Comparison of ENCODE assay signal across 8 cellular contexts in the genomic region with DNA sequence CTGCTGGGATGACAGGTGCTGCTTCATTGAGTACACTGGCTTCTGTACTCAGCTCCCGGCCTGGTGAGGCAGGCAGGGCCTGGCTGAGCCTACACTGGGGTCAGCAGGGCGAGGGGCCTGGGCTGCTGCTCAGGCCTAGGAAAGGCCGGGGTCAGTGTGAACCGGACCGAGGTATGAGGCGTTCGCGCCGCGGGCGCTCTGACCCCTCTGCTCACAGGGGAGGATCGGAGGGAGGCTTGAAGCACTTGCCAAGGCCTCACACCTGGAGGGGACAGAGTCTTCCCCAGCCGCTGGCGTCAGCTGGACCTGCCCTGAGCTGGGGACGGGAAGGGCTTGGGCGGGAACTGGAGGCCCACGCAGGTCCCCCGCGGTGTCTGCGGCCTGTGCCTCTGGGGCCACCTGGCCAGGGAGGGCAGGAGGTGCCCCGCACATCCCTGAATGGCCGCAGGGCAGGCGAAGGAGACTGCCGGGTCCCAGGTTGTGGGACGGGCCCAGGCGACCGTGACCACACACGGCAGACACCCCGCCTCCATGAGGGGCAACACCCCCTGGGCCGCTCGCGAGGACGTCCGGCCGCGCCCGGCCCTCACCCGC. TPM values are rescaled to one million over a fixed set of nuclear protein-coding genes. Genes with fewer than 3 reads are reported as not detected.
A peak's percentile ranks its signal among the peaks of the same experiment; 100 is the strongest.
DNase-seq lines count a peak whose midpoint lies in the region; ATAC-seq and TF ChIP-seq lines count a peak whose summit lies in the region.

No MANE protein-coding gene starts in this region.

- H3K27ac Mint-ChIP-seq in CD4-positive, alpha-beta memory T cell, result peak overlapping the region; percentile 75 to 93 (median 90)
- peak overlapping the region; percentile 87 for H3K27ac Mint-ChIP-seq in activated CD8-positive, alpha-beta T cell treated with anti-CD3 and anti-CD28 coated beads for 36 hours

- no peaks in the 10 kb centered on the region for H3K9me3 ChIP-seq in CD4-positive, alpha-beta memory T cell (ENCODE audit: control insufficient read depth in 1 of 2, low read length in 2 of 2)
- no peaks in the 10 kb centered on the region for H3K9me3 ChIP-seq in right cardiac atrium (ENCODE audit: control insufficient read depth, low read length)

- POLR2A ChIA-PET in CD4-positive, alpha-beta memory T cell (lab: Charles Lee; ENCODE audit: partially characterized antibody), result interaction anchor here (1.5 to 5.5 kb wide), 5 partner anchors 18 to 174 kb away, joined by 3 to 36 read pairs (median 27); partner anchors contain the start of genes MORN1, PANK4, PRXL2B and RER1
- POLR2A ChIA-PET in activated CD8-positive, alpha-beta T cell treated with anti-CD3 and anti-CD28 coated beads for 36 hours (lab: Charles Lee), result interaction anchor here (1.2 to 8.0 kb wide), 4 partner anchors 10 to 135 kb away, joined by 4 to 36 read pairs (median 14); no protein-coding TSS in a partner anchor

- no peak for TF ChIP-seq CTCF in activated CD8-positive, alpha-beta T cell treated with anti-CD3 and anti-CD28 coated beads for 36 hours (IDR thresholded peaks at IDR 0.05)

- 5% methylated on average over 38 of the region's 38 CpGs for WGBS in right cardiac atrium

- H3K4me3 ChIP-seq in CD4-positive, alpha-beta memory T cell (ENCODE audit: low read length in 2 of 2), result peak overlapping the region; percentile 47 to 70
- H3K4me3 ChIP-seq in right cardiac atrium (ENCODE audit: low read length), result peak overlapping the region; percentile 75
- peak overlapping the region; percentile 59 to 99 (median 95) for H3K4me3 ChIP-seq in skin epidermis

- H3K36me3 ChIP-seq in CD4-positive, alpha-beta memory T cell (ENCODE audit: insufficient read depth, low read length), result peaks cover 1% of the 10 kb centered on the region

- peaks cover 0 to 24% of the 10 kb centered on the region in 2 donors for H3K36me3 Mint-ChIP-seq in CD4-positive, alpha-beta memory T cell
- H3K36me3 Mint-ChIP-seq in activated CD8-positive, alpha-beta T cell treated with anti-CD3 and anti-CD28 coated beads for 36 hours (ENCODE audit: low read depth), result peaks cover 11% of the 10 kb centered on the region

- CTCF ChIA-PET in CD4-positive, alpha-beta memory T cell (lab: Charles Lee; ENCODE audit: partially characterized antibody), result interaction anchor here (0.7 to 1.4 kb wide), 3 partner anchors 112 to 217 kb away, joined by 3 to 5 read pairs (median 4); partner anchors contain the start of gene FAAP20
- CTCF ChIA-PET in activated CD8-positive, alpha-beta T cell treated with anti-CD3 and anti-CD28 coated beads for 36 hours (lab: Charles Lee), result no interaction called here

- H3K27me3 ChIP-seq in CD4-positive, alpha-beta memory T cell (ENCODE audit: insufficient read depth, low read length), result no peaks in the 10 kb centered on the region
- H3K27me3 ChIP-seq in right cardiac atrium (ENCODE audit: control insufficient read depth, insufficient read depth), result no peaks in the 10 kb centered on the region

- peaks cover 15 to 46% (median 27%) of the 10 kb centered on the region in 4 donors for H3K4me1 Mint-ChIP-seq in CD4-positive, alpha-beta memory T cell
- H3K4me1 Mint-ChIP-seq in activated CD8-positive, alpha-beta T cell treated with anti-CD3 and anti-CD28 coated beads for 36 hours (ENCODE audit: low read depth), result peaks cover 33% of the 10 kb centered on the region

- no peaks in the 10 kb centered on the region for H3K9me3 Mint-ChIP-seq in CD4-positive, alpha-beta memory T cell
- H3K9me3 Mint-ChIP-seq in activated CD8-positive, alpha-beta T cell treated with anti-CD3 and anti-CD28 coated beads for 36 hours, result no peaks in the 10 kb centered on the region

- no peaks in the 10 kb centered on the region for H3K27me3 Mint-ChIP-seq in CD4-positive, alpha-beta memory T cell
- no peaks in the 10 kb centered on the region for H3K27me3 Mint-ChIP-seq in activated CD8-positive, alpha-beta T cell treated with anti-CD3 and anti-CD28 coated beads for 36 hours

- ATAC-seq in GM19395 (IDR thresholded peaks at IDR 0.05; ENCODE audit: unreplicated experiment) (peak; percentile 17), HG03378 (IDR thresholded peaks at IDR 0.05; ENCODE audit: unreplicated experiment) (peak; percentile 14), right cardiac atrium (peak; percentile 25 to 39)
- peak; percentile 8 for ATAC-seq in activated CD8-positive, alpha-beta T cell treated with anti-CD3 and anti-CD28 coated beads for 36 hours

- H3K27ac ChIP-seq in CD4-positive, alpha-beta memory T cell (ENCODE audit: low read depth, low read length), result peak overlapping the region; percentile 84
- H3K27ac ChIP-seq in right cardiac atrium (ENCODE audit: low read length) (peak overlapping the region; percentile 13), skin epidermis (peak overlapping the region; percentile 64 to 99 (median 93))

- H3K4me1 ChIP-seq in CD4-positive, alpha-beta memory T cell (ENCODE audit: insufficient read depth, low read length), result peaks cover 47% of the 10 kb centered on the region
- peaks cover 5% of the 10 kb centered on the region for H3K4me1 ChIP-seq in right cardiac atrium (ENCODE audit: control insufficient read depth, insufficient read depth, low read length)

- peak in 1 of 5 donors; percentile 60 for DNase-seq in CD4-positive, alpha-beta memory T cell
- no peak for DNase-seq in activated CD8-positive, alpha-beta T cell treated with anti-CD3 and anti-CD28 coated beads for 36 hours
- DNase-seq in right cardiac atrium (peak in 2 of 3 donors; percentile 46 to 68), OCI-M1 (lab: John Stamatoyannopoulos, UW) (no peak), GF-D8 (lab: John Stamatoyannopoulos, UW) (no peak)

- intact Hi-C loops in CD4-positive, alpha-beta memory T cell (cut with micrococcal nuclease), result loop anchor here (1.0 to 5.0 kb wide), 8 partner anchors 21 to 1010 kb away; partner anchors contain the start of genes MORN1, PANK4, PRXL2B and RER1
- intact Hi-C loops in activated CD8-positive, alpha-beta T cell treated with anti-CD3 and anti-CD28 coated beads for 36 hours (cut with micrococcal nuclease), result loop anchor here (5.0 kb wide), 1 partner anchor 135 kb away; no protein-coding TSS in a partner anchor
- intact Hi-C loops in right cardiac atrium (cut with DNase I), result loop anchor here in 1 of 4 donors (5.0 to 10.0 kb wide), 2 partner anchors 135 to 1013 kb away; no protein-coding TSS in a partner anchor

- peak overlapping the region; percentile 81 to 91 (median 86) for H3K4me3 Mint-ChIP-seq in CD4-positive, alpha-beta memory T cell
- peak overlapping the region; percentile 90 for H3K4me3 Mint-ChIP-seq in activated CD8-positive, alpha-beta T cell treated with anti-CD3 and anti-CD28 coated beads for 36 hours

RNA-seq across cellular contexts. Expression of gene PEX10, which starts 0.5 kb away (rescaled TPM):
- total RNA-seq in CD4-positive, alpha-beta memory T cell, result 10 to 100 TPM; 11.7 to 13.0 TPM
- polyA plus RNA-seq in CD4-positive, alpha-beta memory T cell, result 1 to 10 TPM; 7.2 to 8.6 TPM
- 10 to 100 TPM; 17.1 to 19.0 TPM for total RNA-seq in activated CD8-positive, alpha-beta T cell treated with anti-CD3 and anti-CD28 coated beads for 36 hours
- total RNA-seq in right cardiac atrium, result 10 to 100 TPM; 11.4 to 15.5 (median 13.6) TPM
- polyA plus RNA-seq in right cardiac atrium, result 16.0 TPM

RNA-seq across cellular contexts. Expression of gene RER1, which starts 20.3 kb away (rescaled TPM):
- 100 to 1,000 TPM; 149 to 151 TPM for total RNA-seq in CD4-positive, alpha-beta memory T cell
- 100 to 1,000 TPM; 131 to 221 TPM for polyA plus RNA-seq in CD4-positive, alpha-beta memory T cell
- total RNA-seq in activated CD8-positive, alpha-beta T cell treated with anti-CD3 and anti-CD28 coated beads for 36 hours, result 100 to 1,000 TPM; 120 to 131 TPM
- total RNA-seq in right cardiac atrium, result 10 to 100 TPM; 83.6 to 93.9 (median 89.6) TPM
- polyA plus RNA-seq in right cardiac atrium, result 50.3 TPM

RNA-seq across cellular contexts. Expression of gene MORN1, which starts 20.5 kb away (rescaled TPM):
- 10 to 100 TPM; 12.5 to 15.3 TPM for total RNA-seq in CD4-positive, alpha-beta memory T cell
- polyA plus RNA-seq in CD4-positive, alpha-beta memory T cell, result 1 to 10 TPM; 1.9 to 2.2 TPM
- total RNA-seq in activated CD8-positive, alpha-beta T cell treated with anti-CD3 and anti-CD28 coated beads for 36 hours, result 1 to 10 TPM; 5.9 to 6.6 TPM
- total RNA-seq in right cardiac atrium, result 1 to 10 TPM; 3.2 to 5.1 (median 4.2) TPM
- 4.1 TPM for polyA plus RNA-seq in right cardiac atrium

Comparison
In these comparisons a context has a peak if more than half of its experiments do, and no peak if none do; other contexts are left out.
1. DNase-seq: peak in right cardiac atrium (2 of 3); none in activated CD8-positive, alpha-beta T cell treated with anti-CD3 and anti-CD28 coated beads for 36 hours (single experiment), OCI-M1 (single experiment) and GF-D8 (single experiment).
2. H3K27ac ChIP-seq: peak in every context shown above with its lines; median percentile 93 in skin epidermis; 84 in CD4-positive, alpha-beta memory T cell; 13 in right cardiac atrium.
3. Peak in every context shown above with its lines, with median percentiles within 50 percentile points of each other: H3K4me3 ChIP-seq and ATAC-seq.